ENCODE assay signal across 23 cellular contexts in genomic region chr2:173386441-173387044, GRCh38.
"Had no signal": no experiment of that assay in that cellular context is flagged by ENCODE, and none has a peak within 500 bp of the region (broad histone marks: within the 10 kb centered on the region; RNA-seq: fewer than 3 reads in every experiment).

No MANE protein-coding gene starts in this region.

- H3K27ac Mint-ChIP-seq: activated CD4-positive, alpha-beta memory T cell treated with anti-CD3 and anti-CD28 coated beads for 36 hours; activated naive CD4-positive, alpha-beta T cell treated with anti-CD3 and anti-CD28 coated beads, Interleukin-2, amount 10 ng/mL, durations not matched to agents 7 days and 5 days; stimulated activated effector memory CD8-positive, alpha-beta T cell treated with anti-CD3 and anti-CD28 coated beads, Interleukin-12 subunit alpha, Interleukin-12 subunit beta, amount 100 ng/mL, for 72 hours; stimulated activated naive CD8-positive, alpha-beta T cell treated with anti-CD3 and anti-CD28 coated beads, Interleukin-15, amount 100 ng/mL, for 72 hours; T-helper 17 cell had no signal

- H3K4me3 Mint-ChIP-seq: activated CD4-positive, alpha-beta memory T cell treated with anti-CD3 and anti-CD28 coated beads for 36 hours; activated naive CD4-positive, alpha-beta T cell treated with anti-CD3 and anti-CD28 coated beads, Interleukin-2, amount 10 ng/mL, durations not matched to agents 7 days and 5 days; neural crest cell; stimulated activated effector memory CD8-positive, alpha-beta T cell treated with anti-CD3 and anti-CD28 coated beads, Interleukin-12 subunit alpha, Interleukin-12 subunit beta, amount 100 ng/mL, for 72 hours; stimulated activated naive CD8-positive, alpha-beta T cell treated with anti-CD3 and anti-CD28 coated beads, Interleukin-15, amount 100 ng/mL, for 72 hours; T-helper 17 cell had no signal

- H3K27me3 ChIP-seq: cardiac muscle cell, gastroesophageal sphincter, right atrium auricular region, tibial nerve had no signal

- H3K4me1 ChIP-seq: gastroesophageal sphincter, lower lobe of right lung, prostate gland, right atrium auricular region, suprapubic skin, tibial nerve had no signal

- H3K36me3 Mint-ChIP-seq: activated CD4-positive, alpha-beta memory T cell treated with anti-CD3 and anti-CD28 coated beads for 36 hours; naive B cell had no signal

- H3K4me1 Mint-ChIP-seq: activated naive CD4-positive, alpha-beta T cell treated with anti-CD3 and anti-CD28 coated beads, Interleukin-2, amount 10 ng/mL, durations not matched to agents 7 days and 5 days; naive B cell; stimulated activated effector memory CD8-positive, alpha-beta T cell treated with anti-CD3 and anti-CD28 coated beads, Interleukin-12 subunit alpha, Interleukin-12 subunit beta, amount 100 ng/mL, for 72 hours; stimulated activated naive CD8-positive, alpha-beta T cell treated with anti-CD3 and anti-CD28 coated beads, Interleukin-15, amount 100 ng/mL, for 72 hours; T-helper 17 cell had no signal

- H3K9me3 Mint-ChIP-seq: activated CD4-positive, alpha-beta memory T cell treated with anti-CD3 and anti-CD28 coated beads for 36 hours; activated naive CD4-positive, alpha-beta T cell treated with anti-CD3 and anti-CD28 coated beads, Interleukin-2, amount 10 ng/mL, durations not matched to agents 7 days and 5 days; stimulated activated effector memory CD8-positive, alpha-beta T cell treated with anti-CD3 and anti-CD28 coated beads, Interleukin-12 subunit alpha, Interleukin-12 subunit beta, amount 100 ng/mL, for 72 hours; stimulated activated naive CD8-positive, alpha-beta T cell treated with anti-CD3 and anti-CD28 coated beads, Interleukin-15, amount 100 ng/mL, for 72 hours had no signal

- ATAC-seq: gastroesophageal sphincter; left lobe of liver; lower lobe of right lung; stimulated activated effector memory CD8-positive, alpha-beta T cell treated with anti-CD3 and anti-CD28 coated beads, Interleukin-12 subunit alpha, Interleukin-12 subunit beta, amount 100 ng/mL, for 72 hours; stimulated activated naive CD8-positive, alpha-beta T cell treated with anti-CD3 and anti-CD28 coated beads, Interleukin-15, amount 100 ng/mL, for 72 hours; T-helper 17 cell had no signal

- H3K9me3 ChIP-seq: lower lobe of right lung, prostate gland, suprapubic skin had no signal

- H3K27me3 Mint-ChIP-seq: activated CD4-positive, alpha-beta memory T cell treated with anti-CD3 and anti-CD28 coated beads for 36 hours; activated naive CD4-positive, alpha-beta T cell treated with anti-CD3 and anti-CD28 coated beads, Interleukin-2, amount 10 ng/mL, durations not matched to agents 7 days and 5 days; stimulated activated naive CD8-positive, alpha-beta T cell treated with anti-CD3 and anti-CD28 coated beads, Interleukin-15, amount 100 ng/mL, for 72 hours had no signal

- H3K27ac ChIP-seq: cardiac muscle cell, epithelial cell of prostate, gastroesophageal sphincter, lower lobe of right lung, prostate gland, right atrium auricular region, suprapubic skin, tibial nerve had no signal

- H3K4me3 ChIP-seq: cardiac muscle cell, gastroesophageal sphincter, lower lobe of right lung, prostate gland, right atrium auricular region, suprapubic skin, tibial nerve had no signal

- DNase-seq: activated CD4-positive, alpha-beta memory T cell treated with anti-CD3 and anti-CD28 coated beads for 36 hours; activated CD4-positive, alpha-beta T cell treated with anti-CD3 and anti-CD28 coated beads for 48 hours; activated naive CD4-positive, alpha-beta T cell treated with anti-CD3 and anti-CD28 coated beads, Interleukin-2, amount 10 ng/mL, durations not matched to agents 7 days and 5 days; activated T-cell treated with anti-CD3 and anti-CD28 coated beads, Interleukin-2, amount 50 U/mL, for 48 hours; amygdala; cortex of kidney; head of caudate nucleus; hypothalamus; lower lobe of right lung; naive B cell; stimulated activated CD4-positive, alpha-beta T cell treated with anti-CD3 and anti-CD28 coated beads, Interleukin-1b, Interleukin-23, amount 100 ng/mL, for 48 hours; stimulated activated naive CD8-positive, alpha-beta T cell treated with anti-CD3 and anti-CD28 coated beads, Interleukin-15, amount 100 ng/mL, for 72 hours; T-helper 17 cell had no signal

- H3K36me3 ChIP-seq: cardiac muscle cell, gastroesophageal sphincter, lower lobe of right lung, prostate gland, right atrium auricular region, suprapubic skin, tibial nerve had no signal
